ENCODE assay signal across 27 cellular contexts in genomic region chr22:44955102-44955501, GRCh38. TPM values are rescaled to one million over a fixed set of nuclear protein-coding genes. Genes with fewer than 3 reads are reported as not detected.
DNase-seq lines count a peak whose midpoint lies in the region; ATAC-seq, FAIRE-seq and TF ChIP-seq lines count a peak whose summit lies in the region.
"Had no signal": no experiment of that assay in that cellular context is flagged by ENCODE, and none has a peak within 500 bp of the region (broad histone marks: within the 10 kb centered on the region; RNA-seq: fewer than 3 reads in every experiment).

No MANE protein-coding gene starts in this region.

- CTCF ChIA-PET in GM12878 (lab: Yijun Ruan, JAX) (interaction anchor here (0.7 kb wide), 1 partner anchor 13 kb away, joined by 3 read pairs; no protein-coding TSS in a partner anchor), PC-9 (lab: Charles Lee) (no interaction called here)

- H3F3A ChIP-seq in PC-9 (ENCODE audit: insufficient read depth, low read depth) = no peaks in the 10 kb centered on the region

- no peaks in the 10 kb centered on the region for H3K79me2 ChIP-seq in GM12878 (ENCODE audit: control insufficient read depth, insufficient read depth, low read length)
- H3K79me2 ChIP-seq in PC-9 (ENCODE audit: low read depth) = no peaks in the 10 kb centered on the region

- H3K4me1 Mint-ChIP-seq in activated T-helper 1 cell treated with anti-CD3 and anti-CD28 coated beads, Interleukin-12 subunit alpha, Interleukin-12 subunit beta, Interleukin-2, Interleukin-4 antibody, amounts not matched to agents 30 ng/mL and 10 ng/mL and 1 ng/mL, durations not matched to agents 14 hours and 24 hours and 36 hours (ENCODE audit: low read depth) = no peaks in the 10 kb centered on the region

- H3K9me3 ChIP-seq in GM12878 (replicated peaks; ENCODE audit: control insufficient read depth, insufficient read depth, low read length) (no peaks in the 10 kb centered on the region; the same call in 2 of the 3 replicates), PC-9 (ENCODE audit: insufficient read depth, low read depth) (no peaks in the 10 kb centered on the region)
- H3K9me3 ChIP-seq: pancreas had no signal

- TF ChIP-seq CTCF in GM06990 (IDR thresholded peaks at IDR 0.05; ENCODE audit: insufficient read depth, low read length, poor library complexity, severe bottlenecking) (no peak), GM12878 (IDR thresholded peaks at IDR 0.05 in 2 of 3, conservative IDR thresholded peaks at IDR 0.05 in 1 of 3; ENCODE audit: control insufficient read depth in 2 of 3, extremely low read depth in 1 of 3, insufficient read depth in 1 of 3, low read depth in 3 of 3, low read length in 3 of 3) (no peak; a peak in 1 of 6 replicates), PC-9 (conservative IDR thresholded peaks at IDR 0.05) (no peak)

- no peak for TF ChIP-seq POLR2A in GM12878 (IDR thresholded peaks at IDR 0.05; ENCODE audit: low read depth, low read length)

- no peak for TF ChIP-seq RAD21 in GM12878 (IDR thresholded peaks at IDR 0.05; ENCODE audit: insufficient read depth, low read depth, low read length)

- no peak overlapping the region for H3K9ac ChIP-seq in GM12878 (ENCODE audit: control insufficient read depth, insufficient read depth, low read length)

- H3K36me3 ChIP-seq in GM06990 (ENCODE audit: control insufficient read depth, insufficient read depth, low read length) (no peaks in the 10 kb centered on the region), GM12878 (ENCODE audit: control insufficient read depth in 2 of 2, insufficient read depth in 2 of 2, low read length in 1 of 2) (no peaks in the 10 kb centered on the region), PC-9 (ENCODE audit: low read depth) (no peaks in the 10 kb centered on the region)
- H3K36me3 ChIP-seq: pancreas, SJCRH30 had no signal

- BruUV-seq in GM12878 (replicated peaks; lab: Mats Ljungman, UMichigan) (no TSS peak), PC-9 (replicated peaks; lab: Mats Ljungman, UMichigan) (no TSS peak)

- H3K27me3 ChIP-seq in GM06990 (replicated peaks; ENCODE audit: control insufficient read depth, insufficient read depth, low read length) = no peaks in the 10 kb centered on the region
- H3K27me3 ChIP-seq in GM12878 (replicated peaks in 1 of 2; ENCODE audit: control insufficient read depth in 2 of 2, insufficient read depth in 2 of 2, low read length in 1 of 2) = no peaks in the 10 kb centered on the region
- peaks cover 99% of the 10 kb centered on the region for H3K27me3 ChIP-seq in PC-9 (ENCODE audit: insufficient read depth, low read depth)
- H3K27me3 ChIP-seq: pancreas, SJCRH30 had no signal

- in situ Hi-C loops in GM12878 (cut with MboI) = no loop called here

- POLR2A ChIA-PET in GM12878 (lab: Charles Lee) = no interaction called here
- POLR2A ChIA-PET in PC-9 (lab: Charles Lee; ENCODE audit: unreplicated experiment) = interaction anchor here (0.6 kb wide), 1 partner anchor 297 kb away, joined by 7 read pairs; no protein-coding TSS in a partner anchor

- H2AFZ ChIP-seq in GM12878 (ENCODE audit: control insufficient read depth, low read depth, low read length) (no peak overlapping the region), PC-9 (no peak overlapping the region)

- no peak overlapping the region for H3K27ac Mint-ChIP-seq in activated T-helper 1 cell treated with anti-CD3 and anti-CD28 coated beads, Interleukin-12 subunit alpha, Interleukin-12 subunit beta, Interleukin-2, Interleukin-4 antibody, amounts not matched to agents 30 ng/mL and 10 ng/mL and 1 ng/mL, durations not matched to agents 14 hours and 24 hours and 36 hours
- H3K27ac Mint-ChIP-seq: activated naive CD4-positive, alpha-beta T cell treated with anti-CD3 and anti-CD28 coated beads for 36 hours; stimulated activated naive CD8-positive, alpha-beta T cell treated with anti-CD3 and anti-CD28 coated beads, Interleukin-15, Interleukin-2, amounts not matched to agents 100 ng/mL and 50 ng/mL, for 24 hours; T-helper 17 cell had no signal

- SMC1A ChIA-PET in GM12878 (lab: Charles Lee; ENCODE audit: uncharacterized antibody, unreplicated experiment) = interaction anchor here (1.3 kb wide), 1 partner anchor 14 kb away, joined by 6 read pairs; no protein-coding TSS in a partner anchor

- FAIRE-seq in GM12878 (lab: Jason Lieb, UNC) (peak; percentile 65), GM19239 (lab: Jason Lieb, UNC) (no peak)
- FAIRE-seq: A204.1, pancreas had no signal

- H3K27ac ChIP-seq in GM12878 (ENCODE audit: control insufficient read depth, insufficient read depth) (peak overlapping the region; percentile 83), PC-9 (no peak overlapping the region)
- H3K27ac ChIP-seq: pancreas, SJCRH30, WERI-Rb-1 had no signal

- RAD21 ChIA-PET in GM12878 (lab: Charles Lee; ENCODE audit: unreplicated experiment) = interaction anchor here (1.1 kb wide), 1 partner anchor 17 kb away, joined by 3 read pairs; no protein-coding TSS in a partner anchor

- H3K9me2 ChIP-seq in PC-9 (ENCODE audit: insufficient read depth) = no peaks in the 10 kb centered on the region

- TF ChIP-seq EP300 in GM12878 (IDR thresholded peaks at IDR 0.05; ENCODE audit: borderline replicate concordance in 1 of 2, control insufficient read depth in 1 of 2, low read depth in 2 of 2, low read length in 2 of 2) = peak; percentile 18 to 52; a peak in 1 of 4 replicates

- intact Hi-C loops in GM12878 (cut with micrococcal nuclease; ENCODE audit: unreplicated experiment) = loop anchor here (10.0 kb wide), 1 partner anchor 130 kb away; no protein-coding TSS in a partner anchor
- intact Hi-C loops in activated T-helper 1 cell treated with anti-CD3 and anti-CD28 coated beads, Interleukin-12 subunit alpha, Interleukin-12 subunit beta, Interleukin-2, Interleukin-4 antibody, amounts not matched to agents 30 ng/mL and 10 ng/mL and 1 ng/mL, durations not matched to agents 14 hours and 24 hours and 36 hours (cut with micrococcal nuclease) = no loop called here
- intact Hi-C loops in PC-9 (cut with micrococcal nuclease; ENCODE audit: unreplicated experiment) = no loop called here

- DNase-seq in GM06990 (ENCODE audit: extremely low read depth, insufficient read length) = peak; percentile 72
- peak; percentile 51 for DNase-seq in GM12878 (ENCODE audit: low read depth, low spot score)
- DNase-seq in GM19239 (ENCODE audit: insufficient read length, low spot score) = no peak
- no peak for DNase-seq in activated T-helper 1 cell treated with anti-CD3 and anti-CD28 coated beads, Interleukin-12 subunit alpha, Interleukin-12 subunit beta, Interleukin-2, Interleukin-4 antibody, amounts not matched to agents 30 ng/mL and 10 ng/mL and 1 ng/mL, durations not matched to agents 14 hours and 24 hours and 36 hours (ENCODE audit: low spot score)
- no peak for DNase-seq in PC-9
- no peak for DNase-seq in activated effector memory CD4-positive, alpha-beta T cell treated with Interleukin-2 at 50 U/mL for 16 hours
- DNase-seq: activated CD4-positive, alpha-beta T cell treated with anti-CD3 and anti-CD28 coated beads, Interleukin-2, amount 50 U/mL, for 48 hours; activated naive CD4-positive, alpha-beta T cell treated with anti-CD3 and anti-CD28 coated beads for 36 hours; activated T-cell treated with anti-CD3 and anti-CD28 coated beads, Interleukin-2, amount 50 U/mL, for 1 hour; anterior cingulate cortex; C1 segment of cervical spinal cord; central memory CD4-positive, alpha-beta T cell; DMS 273 treated with DMSO at 0.1 percent for 48 hours; erythroblast; foreskin melanocyte; GF-D8; NCI-H774; pancreas; SJCRH30; T-helper 17 cell; trophoblast cell; WERI-Rb-1 had no signal

- H3K4me1 ChIP-seq in GM12878 (ENCODE audit: control insufficient read depth, insufficient read depth, low read length) = peaks cover 37% of the 10 kb centered on the region
- H3K4me1 ChIP-seq in PC-9 (replicated peaks; ENCODE audit: insufficient read depth) = no peaks in the 10 kb centered on the region
- H3K4me1 ChIP-seq: pancreas, SJCRH30 had no signal

- H3K27me3 Mint-ChIP-seq in activated T-helper 1 cell treated with anti-CD3 and anti-CD28 coated beads, Interleukin-12 subunit alpha, Interleukin-12 subunit beta, Interleukin-2, Interleukin-4 antibody, amounts not matched to agents 30 ng/mL and 10 ng/mL and 1 ng/mL, durations not matched to agents 14 hours and 24 hours and 36 hours (ENCODE audit: insufficient read depth) = no peaks in the 10 kb centered on the region

- H3K36me3 Mint-ChIP-seq in activated T-helper 1 cell treated with anti-CD3 and anti-CD28 coated beads, Interleukin-12 subunit alpha, Interleukin-12 subunit beta, Interleukin-2, Interleukin-4 antibody, amounts not matched to agents 30 ng/mL and 10 ng/mL and 1 ng/mL, durations not matched to agents 14 hours and 24 hours and 36 hours (ENCODE audit: low read depth) = no peaks in the 10 kb centered on the region

- H3K4me2 ChIP-seq in GM12878 (ENCODE audit: control insufficient read depth, insufficient read depth) (peak overlapping the region; percentile 36), PC-9 (no peak overlapping the region)

- H3K4me3 Mint-ChIP-seq in activated T-helper 1 cell treated with anti-CD3 and anti-CD28 coated beads, Interleukin-12 subunit alpha, Interleukin-12 subunit beta, Interleukin-2, Interleukin-4 antibody, amounts not matched to agents 30 ng/mL and 10 ng/mL and 1 ng/mL, durations not matched to agents 14 hours and 24 hours and 36 hours = no peak overlapping the region
- H3K4me3 Mint-ChIP-seq: activated naive CD4-positive, alpha-beta T cell treated with anti-CD3 and anti-CD28 coated beads for 36 hours; stimulated activated naive CD8-positive, alpha-beta T cell treated with anti-CD3 and anti-CD28 coated beads, Interleukin-15, Interleukin-2, amounts not matched to agents 100 ng/mL and 50 ng/mL, for 24 hours; T-helper 17 cell had no signal

- no peaks in the 10 kb centered on the region for H4K20me1 ChIP-seq in GM12878 (ENCODE audit: control insufficient read depth, insufficient read depth)
- 0 out of 2 replicates have a peak, but pooled peaks cover 5% of the 10 kb centered on the region for H4K20me1 ChIP-seq in PC-9 (ENCODE audit: insufficient read depth)

- no peaks in the 10 kb centered on the region for H3K9me3 Mint-ChIP-seq in activated T-helper 1 cell treated with anti-CD3 and anti-CD28 coated beads, Interleukin-12 subunit alpha, Interleukin-12 subunit beta, Interleukin-2, Interleukin-4 antibody, amounts not matched to agents 30 ng/mL and 10 ng/mL and 1 ng/mL, durations not matched to agents 14 hours and 24 hours and 36 hours
- H3K9me3 Mint-ChIP-seq: activated naive CD4-positive, alpha-beta T cell treated with anti-CD3 and anti-CD28 coated beads for 36 hours; stimulated activated naive CD8-positive, alpha-beta T cell treated with anti-CD3 and anti-CD28 coated beads, Interleukin-15, Interleukin-2, amounts not matched to agents 100 ng/mL and 50 ng/mL, for 24 hours had no signal

- ATAC-seq in GM19035 (IDR thresholded peaks at IDR 0.05; ENCODE audit: unreplicated experiment) (peak; percentile 53), HG02610 (IDR thresholded peaks at IDR 0.05; ENCODE audit: unreplicated experiment) (peak; percentile 68), GM12878 (peak; percentile 84)
- ATAC-seq: pancreas, sciatic nerve, T-helper 17 cell had no signal

- WGBS in GM12878 (ENCODE audit: insufficient coverage, insufficient replicate concordance, low lambda C conversion rate, missing lambda C conversion rate) = under 1% methylated on average over 8 of the region's 8 CpGs

- no peak overlapping the region for H3K4me3 ChIP-seq in GM06990 (replicated peaks; ENCODE audit: low read depth, low read length)
- H3K4me3 ChIP-seq in GM12878 = no peak overlapping the region
- H3K4me3 ChIP-seq in PC-9 = no peak overlapping the region
- H3K4me3 ChIP-seq: pancreas, SJCRH30 had no signal

RNA-seq across cellular contexts. Expression of gene PHF21B, which starts 54.7 kb away (rescaled TPM):
- total RNA-seq in GM12878 (2013; cell fraction: nucleolus; rRNA removed) = 0.65 TPM in 1 of 2 replicates, not detected in the other
- not detected in 2 replicates for total RNA-seq in GM12878 (2014; rRNA removed)
- total RNA-seq in GM12878 (2014; rRNA removed; fragmentation: Illumina TruSeq; extraction: Trizol) = not detected in 2 replicates
- 0.08 TPM in 1 of 2 replicates, not detected in the other for total RNA-seq in GM12878 (2021)
- polyA plus RNA-seq in GM12878 (2011; ENCODE audit: low read depth) = not detected
- 0.03 and 0.19 TPM in 2 replicates for polyA plus RNA-seq in GM12878 (2011; rRNA removed)
- 0.05 and 0.09 TPM in 2 replicates for polyA plus RNA-seq in GM12878 (2011; cell fraction: cytosol; rRNA removed)
- 0.30 and 0.41 TPM in 2 replicates for polyA plus RNA-seq in GM12878 (2011; cell fraction: nucleus; rRNA removed)
- polyA plus RNA-seq in GM12878 (2012) = 0.04 TPM in 1 of 2 replicates, not detected in the other
- polyA plus RNA-seq in GM12878 (2014; fragmentation: Illumina TruSeq; extraction: Trizol) = not detected in 2 replicates
- not detected for polyA plus RNA-seq in GM12878 (2014; fragmentation: Nextera tagmentation; extraction: Ambion mirVana)
- polyA plus RNA-seq in GM12878 (2014; rRNA removed) = 0.35 TPM in 1 of 2 replicates, not detected in the other
- polyA plus RNA-seq in GM12878 (2016; fragmentation: Nextera tagmentation; extraction: Ambion mirVana) = not detected
- not detected in 2 replicates for polyA minus RNA-seq in GM12878 (2011; rRNA and poly(A)+ RNA removed)
- polyA minus RNA-seq in GM12878 (2011; cell fraction: cytosol; rRNA and poly(A)+ RNA removed) = not detected in 2 replicates
- 0.77 TPM in 1 of 2 replicates, not detected in the other for polyA minus RNA-seq in GM12878 (2011; cell fraction: nucleus; rRNA and poly(A)+ RNA removed)
- 0.21 TPM in 1 of 2 replicates, not detected in the other for total RNA-seq in activated T-helper 1 cell treated with anti-CD3 and anti-CD28 coated beads, Interleukin-12 subunit alpha, Interleukin-12 subunit beta, Interleukin-2, Interleukin-4 antibody, amounts not matched to agents 30 ng/mL and 10 ng/mL and 1 ng/mL, durations not matched to agents 14 hours and 24 hours and 36 hours
- not detected in 2 replicates for total RNA-seq in PC-9 (2021)
- total RNA-seq: activated naive CD4-positive, alpha-beta T cell treated with anti-CD3 and anti-CD28 coated beads for 36 hours; T-helper 17 cell had no signal

Comparison
In these comparisons a context has a peak if more than half of its experiments do, and no peak if none do; other contexts are left out.
1. DNase-seq: peak in GM06990 (single experiment) and GM12878 (single experiment); none in GM19239 (single experiment), activated T-helper 1 cell treated with anti-CD3 and anti-CD28 coated beads, Interleukin-12 subunit alpha, Interleukin-12 subunit beta, Interleukin-2, Interleukin-4 antibody, amounts not matched to agents 30 ng/mL and 10 ng/mL and 1 ng/mL, durations not matched to agents 14 hours and 24 hours and 36 hours (single experiment), PC-9 (0 of 2) and activated effector memory CD4-positive, alpha-beta T cell treated with Interleukin-2 at 50 U/mL for 16 hours (single experiment).
2. Peak in every context shown above with its lines, with median percentiles within 50 percentile points of each other: ATAC-seq.